Comparison of ENCODE assay signal across 9 cellular contexts in genomic region chr7:143363011-143363937, GRCh38. TPM values are rescaled to one million over a fixed set of nuclear protein-coding genes. Genes with fewer than 3 reads are reported as not detected.
DNase-seq lines count a peak whose midpoint lies in the region; ATAC-seq and TF ChIP-seq lines count a peak whose summit lies in the region.
"Had no signal": no experiment of that assay in that cellular context is flagged by ENCODE, and none has a peak within 500 bp of the region (broad histone marks: within the 10 kb centered on the region; RNA-seq: fewer than 3 reads in every experiment).

No MANE protein-coding gene starts in this region.

- no peak for DNase-seq in DND-41
- no peak for DNase-seq in fibroblast of the aortic adventitia (ENCODE audit: low read depth)
- peak; percentile 62 for DNase-seq in retina
- DNase-seq in GM20000 (ENCODE audit: low spot score), result no peak
- no peak for DNase-seq in stimulated activated CD4-positive, alpha-beta T cell treated with anti-CD3 and anti-CD28 coated beads, Interleukin-1b, Interleukin-23, amount 100 ng/mL, for 48 hours
- DNase-seq in NCI-H1105 treated with DMSO at 0.1 percent for 48 hours (lab: John Stamatoyannopoulos, UW), result no peak
- DNase-seq: NCI-H748 treated with DMSO at 0.1 percent for 48 hours had no signal

- no peaks in the 10 kb centered on the region for H3K79me2 ChIP-seq in DND-41 (ENCODE audit: insufficient read depth, low read length)

- no peaks in the 10 kb centered on the region for H3K9me3 ChIP-seq in DND-41 (ENCODE audit: insufficient read depth, low read length, severe bottlenecking)

- TF ChIP-seq CTCF in DND-41 (IDR thresholded peaks at IDR 0.05; ENCODE audit: borderline replicate concordance, extremely low read depth, low read length, poor library complexity, severe bottlenecking), result no peak
- TF ChIP-seq CTCF in VCaP (conservative IDR thresholded peaks at IDR 0.05), result no peak
- no peak for TF ChIP-seq CTCF in fibroblast of the aortic adventitia (IDR thresholded peaks at IDR 0.05; ENCODE audit: insufficient read depth, low read length)
- no peak for TF ChIP-seq CTCF in GM20000 (IDR thresholded peaks at IDR 0.05; ENCODE audit: extremely low read depth, missing control alignments)

- H3K4me3 ChIP-seq in DND-41 (ENCODE audit: low read depth in 1 of 2, low read length in 2 of 2) (peak overlapping the region in 1 of 2 experiments; percentile 38; a peak in 1 of 4 replicates), fibroblast of the aortic adventitia (ENCODE audit: low read depth, low read length) (peak overlapping the region; percentile 9)

- H3K27me3 ChIP-seq in DND-41 (ENCODE audit: insufficient read depth, low read length, poor library complexity), result peaks cover 61% of the 10 kb centered on the region

- H3K4me2 ChIP-seq in DND-41 (ENCODE audit: insufficient read depth, low read length), result peak overlapping the region; percentile 97

- H3K27ac ChIP-seq in DND-41 (ENCODE audit: low read length) (no peak overlapping the region), VCaP (peak overlapping the region; percentile 58; the same call in 1 of the 2 replicates)

- ATAC-seq in DND-41 (ENCODE audit: insufficient read depth, low read depth) (no peak), GM18861 (IDR thresholded peaks at IDR 0.05; ENCODE audit: unreplicated experiment) (no peak)

- peak overlapping the region; percentile 48; the same call in 1 of the 2 replicates for H3K9ac ChIP-seq in DND-41 (ENCODE audit: low read depth, low read length)

- peaks cover 12% of the 10 kb centered on the region for H3K4me1 ChIP-seq in DND-41 (ENCODE audit: insufficient read depth, low read length)

- no peaks in the 10 kb centered on the region for H3K36me3 ChIP-seq in DND-41 (ENCODE audit: insufficient read depth, low read length)

- no peaks in the 10 kb centered on the region for H4K20me1 ChIP-seq in DND-41 (ENCODE audit: insufficient read depth, low read length)

- no peak overlapping the region for H2AFZ ChIP-seq in DND-41 (ENCODE audit: low read depth, low read length)

RNA-seq across cellular contexts. Expression of gene FAM131B, which starts 0.8 kb away (rescaled TPM):
- 3.2 and 4.0 TPM in 2 replicates for total RNA-seq in fibroblast of the aortic adventitia (ENCODE audit: low replicate concordance)

RNA-seq across cellular contexts. Expression of gene ZYX, which starts 17.9 kb away (rescaled TPM):
- total RNA-seq in fibroblast of the aortic adventitia (ENCODE audit: low replicate concordance), result 41.6 and 48.4 TPM in 2 replicates

RNA-seq across cellular contexts. Expression of gene EPHA1, which starts 45.4 kb away (rescaled TPM):
- not detected in 2 replicates for total RNA-seq in fibroblast of the aortic adventitia (ENCODE audit: low replicate concordance)

RNA-seq across cellular contexts. Expression of gene CLCN1, which starts 47.4 kb away (rescaled TPM):
- 0.16 TPM in 1 of 2 replicates, not detected in the other for total RNA-seq in fibroblast of the aortic adventitia (ENCODE audit: low replicate concordance)
